Comparison of ENCODE assay signal across 8 cellular contexts in genomic region chr10:110225441-110225755, GRCh38. TPM values are rescaled to one million over a fixed set of nuclear protein-coding genes. Genes with fewer than 3 reads are reported as not detected.
DNase-seq lines count a peak whose midpoint lies in the region; ATAC-seq, FAIRE-seq and TF ChIP-seq lines count a peak whose summit lies in the region.

No MANE protein-coding gene starts in this region.

- no peaks in the 10 kb centered on the region for H3K36me3 Mint-ChIP-seq in WTC11

- peaks cover 46% of the 10 kb centered on the region for H3K4me1 Mint-ChIP-seq in WTC11

- H3K27ac ChIP-seq in HEK293 (ENCODE audit: extremely low read depth, low read depth, low read length): peak overlapping the region; percentile 90; the same call in 1 of the 2 replicates
- peak overlapping the region; percentile 50 to 72 (median 66) for H3K27ac ChIP-seq in thyroid gland

- POLR2A ChIA-PET in HEK293 (lab: Yijun Ruan, JAX): interaction anchor here (0.8 to 2.2 kb wide), 3 partner anchors 15 to 218 kb away, joined by 3 to 15 read pairs (median 4); partner anchors contain the start of gene ADD3
- POLR2A ChIA-PET in WTC11 (lab: Charles Lee): interaction anchor here (9.5 kb wide), 1 partner anchor 16 kb away, joined by 101 read pairs; no protein-coding TSS in a partner anchor

- no peaks in the 10 kb centered on the region for H3K27me3 ChIP-seq in thyroid gland

- H3K27me3 Mint-ChIP-seq in WTC11 (ENCODE audit: low read depth): peaks cover 32% of the 10 kb centered on the region

- intact Hi-C loops in thyroid gland (cut with DNase I): loop anchor here (10.0 kb wide), 1 partner anchor 49 kb away; no protein-coding TSS in a partner anchor

- ATAC-seq in WTC11 (no peak), GM21825 (IDR thresholded peaks at IDR 0.05; ENCODE audit: unreplicated experiment) (no peak)

- H3K9me3 ChIP-seq in ES-I3 (ENCODE audit: control insufficient read depth, insufficient read depth, low read length) (no peaks in the 10 kb centered on the region), HEK293 (ENCODE audit: control insufficient read depth, insufficient read depth, low read depth, low read length) (no peaks in the 10 kb centered on the region), iPS-18c (ENCODE audit: control insufficient read depth, insufficient read depth, low read length) (no peaks in the 10 kb centered on the region), thyroid gland (no peaks in the 10 kb centered on the region)

- H3K4me1 ChIP-seq in ES-I3 (ENCODE audit: insufficient read depth, low read length): peaks cover 17% of the 10 kb centered on the region
- peaks cover 7% of the 10 kb centered on the region for H3K4me1 ChIP-seq in HEK293 (ENCODE audit: control insufficient read depth, insufficient read depth, low read length)
- H3K4me1 ChIP-seq in thyroid gland: peaks cover 11 to 42% of the 10 kb centered on the region in 2 donors

- DNase-seq in WTC11 (ENCODE audit: low spot score): no peak
- DNase-seq in thyroid gland: no peak
- no peak for DNase-seq in dedifferentiated amniotic fluid mesenchymal stem cell (ENCODE audit: extremely low spot score)
- DNase-seq in HTR-8/SVneo (ENCODE audit: insufficient read length, low spot score): no peak

- peak overlapping the region; percentile 75 for H3K4me3 Mint-ChIP-seq in WTC11

- TF ChIP-seq POLR2A in thyroid gland (IDR thresholded peaks at IDR 0.05): no peak

- FAIRE-seq in HTR-8/SVneo (lab: Jason Lieb, UNC): no peak

- peak overlapping the region; percentile 31; the same call in 1 of the 2 replicates for H3K9ac ChIP-seq in ES-I3 (ENCODE audit: low read depth, low read length)

- no peaks in the 10 kb centered on the region for H3K9me3 Mint-ChIP-seq in WTC11

- no peaks in the 10 kb centered on the region for H3K36me3 ChIP-seq in ES-I3 (ENCODE audit: insufficient read depth, low read length)
- H3K36me3 ChIP-seq in HEK293 (ENCODE audit: control insufficient read depth in 2 of 2, insufficient read depth in 1 of 2, low read length in 2 of 2): peaks cover 7 to 18% of the 10 kb centered on the region in 2 experiments; a peak in 2 of 3 replicates
- H3K36me3 ChIP-seq in thyroid gland: peaks cover 0 to 12% of the 10 kb centered on the region in 2 donors

- TF ChIP-seq CTCF in HEK293 (tag by site-specific recombination; IDR thresholded peaks at IDR 0.05) (no peak), WTC11 (IDR thresholded peaks at IDR 0.05) (no peak), thyroid gland (IDR thresholded peaks at IDR 0.05) (no peak)

- WGBS in thyroid gland, 2 donors: 3 to 5% methylated on average over 8 of the region's 8 CpGs

- peak overlapping the region; percentile 98 for H3K27ac Mint-ChIP-seq in WTC11

- H3K4me3 ChIP-seq in HEK293 (ENCODE audit: low read depth, low read length) (peak overlapping the region; percentile 85), iPS-18c (ENCODE audit: insufficient read depth, low read depth, low read length) (peak overlapping the region; percentile 76), thyroid gland (replicated peaks in 1 of 3) (peak overlapping the region in 1 of 3 donors; percentile 69)

- CTCF ChIA-PET in HEK293 (lab: Yijun Ruan, JAX) (interaction anchor here (0.7 to 5.1 kb wide), 6 partner anchors 17 to 125 kb away, joined by 3 to 47 read pairs (median 4); no protein-coding TSS in a partner anchor), WTC11 (lab: Charles Lee) (interaction anchor here (1.0 to 2.7 kb wide), 3 partner anchors 17 to 254 kb away, joined by 3 to 22 read pairs (median 3); partner anchors contain the start of gene MXI1)

TF ChIP-seq in HEK293, 187 proteins besides CTCF, POLR2A, EP300 and RAD21 (continues in another document):
- TF ChIP-seq ZNF626 (tag by site-specific recombination; IDR thresholded peaks at IDR 0.05) (no peak), ZNF354C (tag by site-specific recombination; IDR thresholded peaks at IDR 0.05; ENCODE audit: borderline replicate concordance, low read depth) (no peak), ZNF366 (tag by site-specific recombination; conservative IDR thresholded peaks at IDR 0.05) (peak; percentile 34; the same call in 1 of the 2 replicates), ZNF362 (tag by site-specific recombination; IDR thresholded peaks at IDR 0.05) (peak; percentile 46; the same call in 1 of the 2 replicates), IKZF3 (tag by site-specific recombination; IDR thresholded peaks at IDR 0.05) (peak; percentile 90), ZNF600 (tag by site-specific recombination; IDR thresholded peaks at IDR 0.05) (peak; percentile 65), MZF1 (tag by site-specific recombination; IDR thresholded peaks at IDR 0.05; ENCODE audit: borderline replicate concordance) (0 out of 2 replicates have a peak, but pooled peaks have one; percentile 15), ZNF558 (tag by site-specific recombination; IDR thresholded peaks at IDR 0.05) (0 out of 2 replicates have a peak, but pooled peaks have one; percentile 17), ZNF423 (tag by site-specific recombination; IDR thresholded peaks at IDR 0.05) (no peak), ZNF654 (tag by site-specific recombination; IDR thresholded peaks at IDR 0.05; ENCODE audit: low read depth) (0 out of 2 replicates have a peak, but pooled peaks have one; percentile 8), ZBTB48 (tag by site-specific recombination; IDR thresholded peaks at IDR 0.05) (peak; percentile 22; the same call in 1 of the 2 replicates), ZNF302 (tag by site-specific recombination; IDR thresholded peaks at IDR 0.05; ENCODE audit: low read depth) (no peak), ZNF621 (tag by site-specific recombination; IDR thresholded peaks at IDR 0.05) (no peak), ZNF658 (tag by site-specific recombination; IDR thresholded peaks at IDR 0.05) (no peak), ZNF175 (tag by site-specific recombination; IDR thresholded peaks at IDR 0.05) (no peak)

TF ChIP-seq in WTC11, 78 proteins besides CTCF, POLR2A, EP300 and RAD21 (continues in another document):
- TF ChIP-seq JUN (CRISPR knock-in tag; IDR thresholded peaks at IDR 0.05) (no peak), ZNF532 (CRISPR knock-in tag; IDR thresholded peaks at IDR 0.05; ENCODE audit: borderline replicate concordance) (no peak), TEAD4 (CRISPR knock-in tag; IDR thresholded peaks at IDR 0.05) (no peak), OVOL2 (CRISPR knock-in tag; IDR thresholded peaks at IDR 0.05; ENCODE audit: borderline replicate concordance) (no peak), MYBL2 (CRISPR knock-in tag; IDR thresholded peaks at IDR 0.05) (no peak), PRDM15 (CRISPR knock-in tag; IDR thresholded peaks at IDR 0.05) (no peak), SOX15 (CRISPR knock-in tag; IDR thresholded peaks at IDR 0.05) (no peak), MXD4 (CRISPR knock-in tag; IDR thresholded peaks at IDR 0.05; ENCODE audit: borderline replicate concordance) (no peak)

RNA-seq across cellular contexts. Expression of gene MXI1, which starts 18.0 kb away (rescaled TPM):
- total RNA-seq in WTC11 (2021): 16.6 to 23.9 TPM (median 21.6 TPM) in 3 replicates
- total RNA-seq in thyroid gland: 100 to 1,000 TPM in 1 of 4 donors, 10 to 100 TPM in 3; 51.2 to 136 (median 59.6) TPM
